In the genomic region with DNA sequence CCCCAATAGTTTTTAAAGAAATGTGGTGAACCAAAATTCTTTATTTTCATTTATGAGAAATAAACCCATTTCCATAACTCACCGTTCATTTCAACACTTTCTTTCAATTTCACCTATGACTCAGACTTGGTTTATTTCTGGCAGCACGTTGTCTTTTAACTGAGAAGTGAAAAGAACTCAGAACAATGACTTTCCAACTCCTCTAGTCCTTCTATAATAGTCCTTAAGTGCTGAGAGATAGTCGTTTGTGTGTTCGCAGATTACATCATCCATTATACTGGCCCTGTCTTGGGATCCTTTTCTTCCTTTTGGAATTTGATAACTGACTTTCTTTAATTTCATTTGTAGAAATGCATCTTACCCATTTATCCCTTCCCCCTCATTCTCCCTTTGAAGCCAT, we compare ENCODE assay signal across 11 cellular contexts.
DNase-seq lines count a peak whose midpoint lies in the region; ATAC-seq, FAIRE-seq and TF ChIP-seq lines count a peak whose summit lies in the region.
"Had no signal": no experiment of that assay in that cellular context is flagged by ENCODE, and none has a peak within 500 bp of the region (broad histone marks: within the 10 kb centered on the region; RNA-seq: fewer than 3 reads in every experiment).

No MANE protein-coding gene starts in this region.

- POLR2A ChIA-PET in GM12878 (lab: Charles Lee), result no interaction called here

- no peaks in the 10 kb centered on the region for H3K27me3 ChIP-seq in GM12878 (replicated peaks in 1 of 2; ENCODE audit: control insufficient read depth in 2 of 2, insufficient read depth in 2 of 2, low read length in 1 of 2)
- H3K27me3 ChIP-seq: gastrocnemius medialis had no signal

- SMC1A ChIA-PET in GM12878 (lab: Charles Lee; ENCODE audit: uncharacterized antibody, unreplicated experiment), result interaction anchor here (1.0 to 2.3 kb wide), 4 partner anchors 10 to 371 kb away, joined by 3 to 10 read pairs (median 6); no protein-coding TSS in a partner anchor

- intact Hi-C loops in GM12878 (cut with micrococcal nuclease; ENCODE audit: unreplicated experiment), result no loop called here

- CTCF ChIA-PET in GM12878 (lab: Yijun Ruan, JAX), result no interaction called here

- in situ Hi-C loops in GM12878 (cut with MboI), result no loop called here

- H3K4me2 ChIP-seq in GM12878 (ENCODE audit: control insufficient read depth, insufficient read depth), result peak overlapping the region; percentile 43

- DNase-seq in GM12878 (ENCODE audit: low read depth, low spot score) (peak; percentile 31), activated gamma-delta T cell (lab: John Stamatoyannopoulos, UW) (no peak), foreskin melanocyte (no peak), HT-29 (ENCODE audit: low spot score) (no peak)
- no peak for DNase-seq in stimulated activated naive CD4-positive, alpha-beta T cell treated with Interleukin-2 at 50 U/mL for 16 hours (lab: John Stamatoyannopoulos, UW)
- DNase-seq: gastrocnemius medialis, GDM1, KBM-7 had no signal

- no peak overlapping the region; the same call in 1 of the 2 replicates for H2AFZ ChIP-seq in GM12878 (ENCODE audit: control insufficient read depth, low read depth, low read length)

- no peaks in the 10 kb centered on the region for H3K79me2 ChIP-seq in GM12878 (ENCODE audit: control insufficient read depth, insufficient read depth, low read length)

- FAIRE-seq in GM12878 (lab: Jason Lieb, UNC), result peak; percentile 78

- H3K9me3 ChIP-seq in GM12878 (replicated peaks; ENCODE audit: control insufficient read depth, insufficient read depth, low read length), result no peaks in the 10 kb centered on the region
- H3K9me3 ChIP-seq: gastrocnemius medialis had no signal

- TF ChIP-seq RAD21 in GM12878 (IDR thresholded peaks at IDR 0.05; ENCODE audit: insufficient read depth, low read depth, low read length), result no peak

- 0 out of 4 replicates have a peak, but pooled peaks of 1 of the 2 experiments have one; percentile 51 for TF ChIP-seq EP300 in GM12878 (IDR thresholded peaks at IDR 0.05; ENCODE audit: borderline replicate concordance in 1 of 2, control insufficient read depth in 1 of 2, low read depth in 2 of 2, low read length in 2 of 2)

- BruUV-seq in GM12878 (replicated peaks; lab: Mats Ljungman, UMichigan), result no TSS peak

- peaks cover 6% of the 10 kb centered on the region for H3K4me1 ChIP-seq in GM12878 (ENCODE audit: control insufficient read depth, insufficient read depth, low read length)
- H3K4me1 ChIP-seq: gastrocnemius medialis had no signal

- WGBS in GM12878 (ENCODE audit: insufficient coverage, insufficient replicate concordance, low lambda C conversion rate, missing lambda C conversion rate), result 18% methylated on average over 4 of the region's 4 CpGs

- no peaks in the 10 kb centered on the region for H3K36me3 ChIP-seq in GM12878 (ENCODE audit: control insufficient read depth in 2 of 2, insufficient read depth in 2 of 2, low read length in 1 of 2)
- H3K36me3 ChIP-seq: gastrocnemius medialis had no signal

- TF ChIP-seq POLR2A in GM12878 (IDR thresholded peaks at IDR 0.05; ENCODE audit: low read depth, low read length), result no peak

- peak overlapping the region; percentile 7; the same call in 1 of the 2 replicates for H3K9ac ChIP-seq in GM12878 (ENCODE audit: control insufficient read depth, insufficient read depth, low read length)

- no peak overlapping the region; the same call in 1 of the 2 replicates for H3K4me3 ChIP-seq in GM12878
- H3K4me3 ChIP-seq: gastrocnemius medialis had no signal

- no peak for TF ChIP-seq CTCF in GM12878 (IDR thresholded peaks at IDR 0.05 in 2 of 3, conservative IDR thresholded peaks at IDR 0.05 in 1 of 3; ENCODE audit: control insufficient read depth in 2 of 3, extremely low read depth in 1 of 3, insufficient read depth in 1 of 3, low read depth in 3 of 3, low read length in 3 of 3)

- H4K20me1 ChIP-seq in GM12878 (ENCODE audit: control insufficient read depth, insufficient read depth), result no peaks in the 10 kb centered on the region

- H3K27ac ChIP-seq in GM12878 (ENCODE audit: control insufficient read depth, insufficient read depth), result peak overlapping the region; percentile 59; the same call in 1 of the 2 replicates
- H3K27ac ChIP-seq: gastrocnemius medialis had no signal

- peak; percentile 84 for ATAC-seq in GM18519 (IDR thresholded peaks at IDR 0.05; ENCODE audit: low FRiP score, unreplicated experiment)
- ATAC-seq in GM21367 (IDR thresholded peaks at IDR 0.05; ENCODE audit: unreplicated experiment), result peak; percentile 90
- ATAC-seq in HG03139 (IDR thresholded peaks at IDR 0.05; ENCODE audit: unreplicated experiment), result peak; percentile 62
- ATAC-seq in GM12878, result peak; percentile 89
- ATAC-seq: gastrocnemius medialis had no signal

- RAD21 ChIA-PET in GM12878 (lab: Charles Lee; ENCODE audit: unreplicated experiment), result interaction anchor here (1.8 kb wide), 1 partner anchor 10 kb away, joined by 6 read pairs; no protein-coding TSS in a partner anchor

TF ChIP-seq in GM12878, 131 proteins besides CTCF, POLR2A, EP300 and RAD21:
- TF ChIP-seq RUNX3 (IDR thresholded peaks at IDR 0.05; ENCODE audit: low read length) (peak; percentile 33; the same call in 1 of the 2 replicates), MEF2A (IDR thresholded peaks at IDR 0.05; ENCODE audit: insufficient read depth, low read depth, low read length) (peak; percentile 89), RAD51 (IDR thresholded peaks at IDR 0.05) (no peak), MYC (IDR thresholded peaks at IDR 0.05; ENCODE audit: insufficient read depth, insufficient read length, insufficient replicate concordance, low read length, severe bottlenecking) (no peak), ZNF217 (IDR thresholded peaks at IDR 0.05) (peak; percentile 50; the same call in 1 of the 2 replicates), IKZF2 (IDR thresholded peaks at IDR 0.05) (0 out of 4 replicates have a peak, but pooled peaks of 1 of the 2 experiments have one; percentile 10), JUNB (IDR thresholded peaks at IDR 0.05) (peak; percentile 77), STAT1 (conservative IDR thresholded peaks at IDR 0.05) (no peak), TBL1XR1 (IDR thresholded peaks at IDR 0.05; ENCODE audit: low read depth, low read length) (0 out of 2 replicates have a peak, but pooled peaks have one; percentile 24), MEF2B (IDR thresholded peaks at IDR 0.05; ENCODE audit: partially characterized antibody, poor library complexity, severe bottlenecking) (peak; percentile 77), NFIC (IDR thresholded peaks at IDR 0.05; ENCODE audit: low read depth, low read length) (peak; percentile 74), FOXM1 (IDR thresholded peaks at IDR 0.05; ENCODE audit: low read depth, low read length) (peak; percentile 55; the same call in 1 of the 2 replicates), CBX5 (IDR thresholded peaks at IDR 0.05; ENCODE audit: low read depth) (0 out of 2 replicates have a peak, but pooled peaks have one; percentile 26), ZNF24 (IDR thresholded peaks at IDR 0.05) (peak; percentile 70), ATF7 (IDR thresholded peaks at IDR 0.05; ENCODE audit: low read depth) (peak; percentile 92)
- TF ChIP-seq, protein P1, sequence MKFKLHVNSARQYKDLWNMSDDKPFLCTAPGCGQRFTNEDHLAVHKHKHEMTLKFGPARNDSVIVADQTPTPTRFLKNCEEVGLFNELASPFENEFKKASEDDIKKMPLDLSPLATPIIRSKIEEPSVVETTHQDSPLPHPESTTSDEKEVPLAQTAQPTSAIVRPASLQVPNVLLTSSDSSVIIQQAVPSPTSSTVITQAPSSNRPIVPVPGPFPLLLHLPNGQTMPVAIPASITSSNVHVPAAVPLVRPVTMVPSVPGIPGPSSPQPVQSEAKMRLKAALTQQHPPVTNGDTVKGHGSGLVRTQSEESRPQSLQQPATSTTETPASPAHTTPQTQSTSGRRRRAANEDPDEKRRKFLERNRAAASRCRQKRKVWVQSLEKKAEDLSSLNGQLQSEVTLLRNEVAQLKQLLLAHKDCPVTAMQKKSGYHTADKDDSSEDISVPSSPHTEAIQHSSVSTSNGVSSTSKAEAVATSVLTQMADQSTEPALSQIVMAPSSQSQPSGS (IDR thresholded peaks at IDR 0.05; ENCODE audit: low read length), result peak; percentile 70; the same call in 1 of the 2 replicates
- TF ChIP-seq, protein P2, sequence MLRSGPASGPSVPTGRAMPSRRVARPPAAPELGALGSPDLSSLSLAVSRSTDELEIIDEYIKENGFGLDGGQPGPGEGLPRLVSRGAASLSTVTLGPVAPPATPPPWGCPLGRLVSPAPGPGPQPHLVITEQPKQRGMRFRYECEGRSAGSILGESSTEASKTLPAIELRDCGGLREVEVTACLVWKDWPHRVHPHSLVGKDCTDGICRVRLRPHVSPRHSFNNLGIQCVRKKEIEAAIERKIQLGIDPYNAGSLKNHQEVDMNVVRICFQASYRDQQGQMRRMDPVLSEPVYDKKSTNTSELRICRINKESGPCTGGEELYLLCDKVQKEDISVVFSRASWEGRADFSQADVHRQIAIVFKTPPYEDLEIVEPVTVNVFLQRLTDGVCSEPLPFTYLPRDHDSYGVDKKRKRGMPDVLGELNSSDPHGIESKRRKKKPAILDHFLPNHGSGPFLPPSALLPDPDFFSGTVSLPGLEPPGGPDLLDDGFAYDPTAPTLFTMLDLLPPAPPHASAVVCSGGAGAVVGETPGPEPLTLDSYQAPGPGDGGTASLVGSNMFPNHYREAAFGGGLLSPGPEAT (IDR thresholded peaks at IDR 0.05; ENCODE audit: low read depth), result 0 out of 2 replicates have a peak, but pooled peaks have one; percentile 26
- TF ChIP-seq, protein P3, sequence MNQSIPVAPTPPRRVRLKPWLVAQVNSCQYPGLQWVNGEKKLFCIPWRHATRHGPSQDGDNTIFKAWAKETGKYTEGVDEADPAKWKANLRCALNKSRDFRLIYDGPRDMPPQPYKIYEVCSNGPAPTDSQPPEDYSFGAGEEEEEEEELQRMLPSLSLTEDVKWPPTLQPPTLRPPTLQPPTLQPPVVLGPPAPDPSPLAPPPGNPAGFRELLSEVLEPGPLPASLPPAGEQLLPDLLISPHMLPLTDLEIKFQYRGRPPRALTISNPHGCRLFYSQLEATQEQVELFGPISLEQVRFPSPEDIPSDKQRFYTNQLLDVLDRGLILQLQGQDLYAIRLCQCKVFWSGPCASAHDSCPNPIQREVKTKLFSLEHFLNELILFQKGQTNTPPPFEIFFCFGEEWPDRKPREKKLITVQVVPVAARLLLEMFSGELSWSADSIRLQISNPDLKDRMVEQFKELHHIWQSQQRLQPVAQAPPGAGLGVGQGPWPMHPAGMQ (IDR thresholded peaks at IDR 0.05; ENCODE audit: borderline replicate concordance), result no peak
